Comparison of ENCODE assay signal across 37 cellular contexts in genomic region chr13:81247711-81248110, GRCh38.
"Had no signal": no experiment of that assay in that cellular context is flagged by ENCODE, and none has a peak within 500 bp of the region (broad histone marks: within the 10 kb centered on the region; RNA-seq: fewer than 3 reads in every experiment).

No MANE protein-coding gene starts in this region.

- H3K4me3 ChIP-seq: ascending aorta, cardiac muscle cell had no signal

- FAIRE-seq: TTC549 had no signal

- H3K36me3 Mint-ChIP-seq: activated CD8-positive, alpha-beta memory T cell treated with anti-CD3 and anti-CD28 coated beads, Interleukin-2, amount 10 ng/mL, durations not matched to agents 7 days and 5 days; activated naive CD4-positive, alpha-beta T cell treated with anti-CD3 and anti-CD28 coated beads, Interleukin-2, amount 10 ng/mL, durations not matched to agents 7 days and 5 days; activated naive CD4-positive, alpha-beta T cell treated with anti-CD3 and anti-CD28 coated beads, Interleukin-2, amount 50 U/mL, for 24 hours; activated naive CD8-positive, alpha-beta T cell; activated naive CD8-positive, alpha-beta T cell treated with anti-CD3 and anti-CD28 coated beads, Interleukin-2, amount 10 ng/mL, durations not matched to agents 7 days and 5 days; brain had no signal

- H3K27ac ChIP-seq: ascending aorta, cardiac muscle cell, VCaP had no signal

- H3K27me3 ChIP-seq: ascending aorta, cardiac muscle cell had no signal

- DNase-seq: activated B cell treated with CpG ODN at 0.5 μM for 24 hours; activated CD4-positive, alpha-beta memory T cell treated with anti-CD3 and anti-CD28 coated beads, Interleukin-2, amount 10 ng/mL, durations not matched to agents 7 days and 5 days; activated CD4-positive, alpha-beta T cell treated with anti-CD3 and anti-CD28 coated beads for 1 hour; activated CD4-positive, alpha-beta T cell treated with anti-CD3 and anti-CD28 coated beads for 36 hours; activated CD4-positive, alpha-beta T cell treated with anti-CD3 and anti-CD28 coated beads for 48 hours; activated CD4-positive, alpha-beta T cell treated with anti-CD3 and anti-CD28 coated beads, Interleukin-2, amount 10 ng/mL, durations not matched to agents 7 days and 5 days; activated CD4-positive, alpha-beta T cell treated with anti-CD3 and anti-CD28 coated beads, Interleukin-2, amount 50 U/mL, for 48 hours; activated CD8-positive, alpha-beta memory T cell treated with anti-CD3 and anti-CD28 coated beads for 24 hours; activated CD8-positive, alpha-beta memory T cell treated with anti-CD3 and anti-CD28 coated beads, Interleukin-2, amount 10 ng/mL, durations not matched to agents 7 days and 5 days; activated CD8-positive, alpha-beta memory T cell treated with anti-CD3 and anti-CD28 coated beads, Interleukin-2, amount 50 U/mL, for 48 hours; activated CD8-positive, alpha-beta T cell treated with anti-CD3 and anti-CD28 coated beads, Interleukin-2, amount 10 ng/mL, durations not matched to agents 7 days and 5 days; activated effector memory CD4-positive, alpha-beta T cell treated with Interleukin-2 at 50 U/mL for 16 hours; activated gamma-delta T cell; activated naive CD4-positive, alpha-beta T cell treated with anti-CD3 and anti-CD28 coated beads, Interleukin-2, amount 10 ng/mL, durations not matched to agents 7 days and 5 days; activated naive CD4-positive, alpha-beta T cell treated with Interleukin-2 at 50 U/mL for 16 hours; activated naive CD8-positive, alpha-beta T cell treated with anti-CD3 and anti-CD28 coated beads, Interleukin-2, amount 10 ng/mL, durations not matched to agents 7 days and 5 days; activated naive CD8-positive, alpha-beta T cell treated with anti-CD3 and anti-CD28 coated beads, Interleukin-2, amount 50 U/mL, for 24 hours; activated T-cell treated with anti-CD3 and anti-CD28 coated beads, Interleukin-2, amount 50 U/mL, for 24 hours; activated T-cell treated with anti-CD3 and anti-CD28 coated beads, Interleukin-2, amount 50 U/mL, for 48 hours; amygdala; anterior cingulate cortex; caudate nucleus; cerebellar nuclear complex; T-helper 1 cell; T-helper 2 cell; T-helper 9 cell had no signal

- H3K4me1 Mint-ChIP-seq: activated B cell treated with CpG ODN at 0.5 μM for 24 hours; activated CD4-positive, alpha-beta memory T cell treated with anti-CD3 and anti-CD28 coated beads, Interleukin-2, amount 10 ng/mL, durations not matched to agents 7 days and 5 days; activated CD4-positive, alpha-beta T cell treated with anti-CD3 and anti-CD28 coated beads for 36 hours; activated CD4-positive, alpha-beta T cell treated with anti-CD3 and anti-CD28 coated beads, Interleukin-2, amount 10 ng/mL, durations not matched to agents 7 days and 5 days; activated CD8-positive, alpha-beta memory T cell treated with anti-CD3 and anti-CD28 coated beads, Interleukin-2, amount 10 ng/mL, durations not matched to agents 7 days and 5 days; activated naive CD4-positive, alpha-beta T cell treated with anti-CD3 and anti-CD28 coated beads, Interleukin-2, amount 10 ng/mL, durations not matched to agents 7 days and 5 days; activated naive CD4-positive, alpha-beta T cell treated with anti-CD3 and anti-CD28 coated beads, Interleukin-2, amount 50 U/mL, for 24 hours; activated naive CD8-positive, alpha-beta T cell treated with anti-CD3 and anti-CD28 coated beads, Interleukin-2, amount 10 ng/mL, durations not matched to agents 7 days and 5 days; activated naive CD8-positive, alpha-beta T cell treated with anti-CD3 and anti-CD28 coated beads, Interleukin-2, amount 50 U/mL, for 24 hours; brain; central memory CD8-positive, alpha-beta T cell had no signal

- H3K4me3 Mint-ChIP-seq: activated B cell treated with CpG ODN at 0.5 μM for 24 hours; activated CD4-positive, alpha-beta memory T cell treated with anti-CD3 and anti-CD28 coated beads, Interleukin-2, amount 10 ng/mL, durations not matched to agents 7 days and 5 days; activated CD4-positive, alpha-beta T cell treated with anti-CD3 and anti-CD28 coated beads for 36 hours; activated CD4-positive, alpha-beta T cell treated with anti-CD3 and anti-CD28 coated beads, Interleukin-2, amount 10 ng/mL, durations not matched to agents 7 days and 5 days; activated CD8-positive, alpha-beta memory T cell treated with anti-CD3 and anti-CD28 coated beads, Interleukin-2, amount 10 ng/mL, durations not matched to agents 7 days and 5 days; activated CD8-positive, alpha-beta T cell treated with anti-CD3 and anti-CD28 coated beads, Interleukin-2, amount 10 ng/mL, durations not matched to agents 7 days and 5 days; activated naive CD4-positive, alpha-beta T cell treated with anti-CD3 and anti-CD28 coated beads, Interleukin-2, amount 10 ng/mL, durations not matched to agents 7 days and 5 days; activated naive CD4-positive, alpha-beta T cell treated with anti-CD3 and anti-CD28 coated beads, Interleukin-2, amount 50 U/mL, for 24 hours; activated naive CD8-positive, alpha-beta T cell; activated naive CD8-positive, alpha-beta T cell treated with anti-CD3 and anti-CD28 coated beads, Interleukin-2, amount 10 ng/mL, durations not matched to agents 7 days and 5 days; activated naive CD8-positive, alpha-beta T cell treated with anti-CD3 and anti-CD28 coated beads, Interleukin-2, amount 50 U/mL, for 24 hours; activated T-cell treated with anti-CD3 and anti-CD28 coated beads, Interleukin-2, amount 50 U/mL, for 24 hours; brain; central memory CD8-positive, alpha-beta T cell; T-helper 1 cell treated with Interleukin-12 subunit alpha and Interleukin-12 subunit beta and Interleukin-4 antibody, amounts not matched to agents 30 μg/mL and 1 μg/mL, for 36 hours; T-helper 2 cell treated with Interferon-gamma antibody and Interleukin-4, amounts not matched to agents 5 μg/mL and 100 μg/mL, for 36 hours had no signal

- ATAC-seq: activated CD4-positive, alpha-beta T cell treated with anti-CD3 and anti-CD28 coated beads for 36 hours; activated CD8-positive, alpha-beta memory T cell treated with anti-CD3 and anti-CD28 coated beads, Interleukin-2, amount 10 ng/mL, durations not matched to agents 7 days and 5 days; activated CD8-positive, alpha-beta T cell treated with anti-CD3 and anti-CD28 coated beads, Interleukin-2, amount 10 ng/mL, durations not matched to agents 7 days and 5 days; activated naive CD8-positive, alpha-beta T cell treated with anti-CD3 and anti-CD28 coated beads, Interleukin-2, amount 50 U/mL, for 24 hours had no signal

- H3K27me3 Mint-ChIP-seq: activated B cell treated with CpG ODN at 0.5 μM for 24 hours; activated CD4-positive, alpha-beta memory T cell treated with anti-CD3 and anti-CD28 coated beads, Interleukin-2, amount 10 ng/mL, durations not matched to agents 7 days and 5 days; activated CD4-positive, alpha-beta T cell treated with anti-CD3 and anti-CD28 coated beads for 36 hours; activated CD4-positive, alpha-beta T cell treated with anti-CD3 and anti-CD28 coated beads, Interleukin-2, amount 10 ng/mL, durations not matched to agents 7 days and 5 days; activated CD8-positive, alpha-beta memory T cell treated with anti-CD3 and anti-CD28 coated beads, Interleukin-2, amount 10 ng/mL, durations not matched to agents 7 days and 5 days; activated naive CD4-positive, alpha-beta T cell treated with anti-CD3 and anti-CD28 coated beads, Interleukin-2, amount 10 ng/mL, durations not matched to agents 7 days and 5 days; activated naive CD4-positive, alpha-beta T cell treated with anti-CD3 and anti-CD28 coated beads, Interleukin-2, amount 50 U/mL, for 24 hours; activated naive CD8-positive, alpha-beta T cell; activated naive CD8-positive, alpha-beta T cell treated with anti-CD3 and anti-CD28 coated beads, Interleukin-2, amount 10 ng/mL, durations not matched to agents 7 days and 5 days; activated naive CD8-positive, alpha-beta T cell treated with anti-CD3 and anti-CD28 coated beads, Interleukin-2, amount 50 U/mL, for 24 hours; activated T-cell treated with anti-CD3 and anti-CD28 coated beads, Interleukin-2, amount 50 U/mL, for 24 hours; brain; central memory CD8-positive, alpha-beta T cell had no signal

- H3K36me3 ChIP-seq: ascending aorta, cardiac muscle cell had no signal

- H3K4me1 ChIP-seq: ascending aorta had no signal

- H3K9me3 Mint-ChIP-seq: activated CD4-positive, alpha-beta T cell treated with anti-CD3 and anti-CD28 coated beads, Interleukin-2, amount 10 ng/mL, durations not matched to agents 7 days and 5 days; activated naive CD4-positive, alpha-beta T cell treated with anti-CD3 and anti-CD28 coated beads, Interleukin-2, amount 10 ng/mL, durations not matched to agents 7 days and 5 days; activated naive CD4-positive, alpha-beta T cell treated with anti-CD3 and anti-CD28 coated beads, Interleukin-2, amount 50 U/mL, for 24 hours; brain; T-helper 1 cell treated with Interleukin-12 subunit alpha and Interleukin-12 subunit beta and Interleukin-4 antibody, amounts not matched to agents 30 μg/mL and 1 μg/mL, for 36 hours had no signal

- H3K27ac Mint-ChIP-seq: activated B cell treated with CpG ODN at 0.5 μM for 24 hours; activated CD4-positive, alpha-beta memory T cell treated with anti-CD3 and anti-CD28 coated beads, Interleukin-2, amount 10 ng/mL, durations not matched to agents 7 days and 5 days; activated CD4-positive, alpha-beta T cell treated with anti-CD3 and anti-CD28 coated beads for 36 hours; activated CD4-positive, alpha-beta T cell treated with anti-CD3 and anti-CD28 coated beads, Interleukin-2, amount 10 ng/mL, durations not matched to agents 7 days and 5 days; activated CD8-positive, alpha-beta memory T cell treated with anti-CD3 and anti-CD28 coated beads, Interleukin-2, amount 10 ng/mL, durations not matched to agents 7 days and 5 days; activated CD8-positive, alpha-beta T cell treated with anti-CD3 and anti-CD28 coated beads, Interleukin-2, amount 10 ng/mL, durations not matched to agents 7 days and 5 days; activated naive CD4-positive, alpha-beta T cell treated with anti-CD3 and anti-CD28 coated beads, Interleukin-2, amount 10 ng/mL, durations not matched to agents 7 days and 5 days; activated naive CD4-positive, alpha-beta T cell treated with anti-CD3 and anti-CD28 coated beads, Interleukin-2, amount 50 U/mL, for 24 hours; activated naive CD8-positive, alpha-beta T cell; activated naive CD8-positive, alpha-beta T cell treated with anti-CD3 and anti-CD28 coated beads, Interleukin-2, amount 10 ng/mL, durations not matched to agents 7 days and 5 days; activated naive CD8-positive, alpha-beta T cell treated with anti-CD3 and anti-CD28 coated beads, Interleukin-2, amount 50 U/mL, for 24 hours; activated T-cell treated with anti-CD3 and anti-CD28 coated beads, Interleukin-2, amount 50 U/mL, for 24 hours; activated T-helper 2 cell treated with anti-CD3 and anti-CD28 coated beads, Interferon-gamma antibody, Interleukin-2, Interleukin-4, amounts not matched to agents 10 μg/mL and 5 μg/mL and 100 μg/mL, durations not matched to agents 14 hours and 24 hours and 36 hours; T-helper 1 cell treated with Interleukin-12 subunit alpha and Interleukin-12 subunit beta and Interleukin-4 antibody, amounts not matched to agents 30 μg/mL and 1 μg/mL, for 36 hours; T-helper 2 cell treated with Interferon-gamma antibody and Interleukin-4, amounts not matched to agents 5 μg/mL and 100 μg/mL, for 36 hours had no signal

- H3K9me3 ChIP-seq: ascending aorta had no signal
